In the genomic region with DNA sequence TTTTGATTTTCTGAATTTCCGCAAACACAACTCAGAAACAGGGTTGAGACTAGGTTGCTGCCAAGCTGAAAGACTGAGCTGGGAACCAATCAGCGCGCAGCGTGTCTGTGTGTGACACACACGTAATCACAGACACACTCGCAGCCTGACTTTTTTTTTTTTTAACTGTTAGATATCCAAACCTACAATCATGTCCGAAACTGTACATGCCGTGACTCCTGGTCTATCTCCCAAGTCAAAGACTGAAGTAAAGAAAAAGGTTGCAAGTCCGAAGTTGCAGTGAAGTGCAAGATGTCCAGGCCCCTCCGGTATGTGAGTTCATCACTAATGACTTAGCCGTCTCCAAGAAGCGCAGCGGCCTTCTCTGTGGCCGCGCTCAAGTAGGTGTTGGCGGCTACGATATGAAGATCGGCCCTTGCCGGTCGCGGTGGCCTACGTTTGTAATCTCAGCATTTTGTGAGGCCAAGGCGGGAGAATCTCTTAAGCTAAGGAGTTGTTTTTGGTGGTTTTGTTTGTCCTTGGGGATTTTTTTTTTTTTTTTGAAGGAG, we compare ENCODE assay signal across 8 cellular contexts.
DNase-seq lines count a peak whose midpoint lies in the region; ATAC-seq, FAIRE-seq and TF ChIP-seq lines count a peak whose summit lies in the region.

No MANE protein-coding gene starts in this region.

- peak overlapping the region; percentile 99 for H3K27ac Mint-ChIP-seq in activated naive CD4-positive, alpha-beta T cell treated with anti-CD3 and anti-CD28 coated beads, Interleukin-2, amount 50 U/mL, for 72 hours

- H3K18ac ChIP-seq in neuronal stem cell (ENCODE audit: low read length) = peak overlapping the region; percentile 9

- no peak overlapping the region for H3K23ac ChIP-seq in neuronal stem cell (ENCODE audit: low read depth, low read length, poor library complexity)

- H3K4ac ChIP-seq in neuronal stem cell (ENCODE audit: low read length) = no peak overlapping the region

- WGBS in neuronal stem cell (ENCODE audit: extremely low coverage in 2 of 2, insufficient read length in 2 of 2, insufficient replicate concordance in 1 of 2), 2 donors = no CpG with 5 or more reads among the region's 23 CpGs
- 1 to 5% methylated on average over 14 to 23 of the region's 23 CpGs for WGBS in upper lobe of left lung, 2 donors

- no peak overlapping the region for H4K8ac ChIP-seq in neuronal stem cell (ENCODE audit: low read depth, low read length)

- peaks cover 10 to 29% of the 10 kb centered on the region in 2 donors for H3K36me3 Mint-ChIP-seq in activated naive CD4-positive, alpha-beta T cell treated with anti-CD3 and anti-CD28 coated beads, Interleukin-2, amount 50 U/mL, for 72 hours

- no peak for TF ChIP-seq EP300 in upper lobe of left lung (IDR thresholded peaks at IDR 0.05)

- no peak overlapping the region for H3K9ac ChIP-seq in neuronal stem cell (ENCODE audit: low read depth, low read length, poor library complexity)

- in situ Hi-C loops in SK-MEL-5 (cut with HindIII; ENCODE audit: low pct_unique_long_range_greater_than_20kb, low sequenced_read_pairs) = no loop called here

- no peak overlapping the region for H2BK5ac ChIP-seq in neuronal stem cell (ENCODE audit: low read length)

- H2BK15ac ChIP-seq in neuronal stem cell (ENCODE audit: low read length) = no peak overlapping the region

- TF ChIP-seq CTCF in upper lobe of left lung (IDR thresholded peaks at IDR 0.05) = no peak

- H4K91ac ChIP-seq in neuronal stem cell (ENCODE audit: low read depth, low read length, poor library complexity) = no peak overlapping the region

- peak overlapping the region; percentile 34 for H3K4me2 ChIP-seq in neuronal stem cell (ENCODE audit: insufficient read depth, low read length, poor library complexity, severe bottlenecking)

- H3K4me3 ChIP-seq in neuronal stem cell (ENCODE audit: low read length in 2 of 2) = peak overlapping the region; percentile 76 to 94
- peak overlapping the region; percentile 30 to 57 (median 54) for H3K4me3 ChIP-seq in upper lobe of left lung

- no peak overlapping the region for H2BK120ac ChIP-seq in neuronal stem cell (ENCODE audit: low read depth, low read length)

- peak; percentile 41 to 62 for ATAC-seq in activated naive CD4-positive, alpha-beta T cell treated with anti-CD3 and anti-CD28 coated beads, Interleukin-2, amount 50 U/mL, for 72 hours
- peak; percentile 76 to 85 for ATAC-seq in upper lobe of left lung (ENCODE audit: low FRiP score in 2 of 2)

- no peak overlapping the region for H3K14ac ChIP-seq in neuronal stem cell (ENCODE audit: low read length)

- H3K36me3 ChIP-seq in neuronal stem cell (replicated peaks in 1 of 2; ENCODE audit: control insufficient read depth in 2 of 2, insufficient read depth in 2 of 2, low read length in 2 of 2) (no peaks in the 10 kb centered on the region), upper lobe of left lung (no peaks in the 10 kb centered on the region)

- no peak for FAIRE-seq in HTR-8/SVneo (lab: Jason Lieb, UNC)

- peak overlapping the region; percentile 68 for H3K27ac ChIP-seq in neuronal stem cell (replicated peaks; ENCODE audit: low read length)
- peak overlapping the region; percentile 78 to 96 (median 88) for H3K27ac ChIP-seq in upper lobe of left lung

- no peak overlapping the region for H2AK5ac ChIP-seq in neuronal stem cell (ENCODE audit: low read depth, low read length)

- peaks cover 2 to 16% of the 10 kb centered on the region in 2 donors for H3K4me1 ChIP-seq in neuronal stem cell (ENCODE audit: control insufficient read depth in 2 of 2, insufficient read depth in 1 of 2, low read depth in 1 of 2, low read length in 2 of 2)
- peaks cover 6 to 33% (median 21%) of the 10 kb centered on the region in 4 donors for H3K4me1 ChIP-seq in upper lobe of left lung

- H3K9me3 ChIP-seq in neuronal stem cell (replicated peaks in 1 of 2; ENCODE audit: control insufficient read depth in 2 of 2, insufficient read depth in 1 of 2, low read depth in 1 of 2, low read length in 2 of 2) = no peaks in the 10 kb centered on the region
- peaks cover 0 to 4% (median 0%) of the 10 kb centered on the region in 4 donors for H3K9me3 ChIP-seq in upper lobe of left lung

- no peak overlapping the region for H2BK12ac ChIP-seq in neuronal stem cell (ENCODE audit: low read length)

- H2AFZ ChIP-seq in neuronal stem cell (ENCODE audit: low read length) = peak overlapping the region; percentile 27

- H3K27me3 ChIP-seq in neuronal stem cell (ENCODE audit: control insufficient read depth in 3 of 3, insufficient read depth in 3 of 3, low read depth in 1 of 3, low read length in 3 of 3) (no peaks in the 10 kb centered on the region), upper lobe of left lung (no peaks in the 10 kb centered on the region)

- no peaks in the 10 kb centered on the region for H3K79me1 ChIP-seq in neuronal stem cell (ENCODE audit: low read depth, low read length)

- no peaks in the 10 kb centered on the region for H3K9me3 Mint-ChIP-seq in activated naive CD4-positive, alpha-beta T cell treated with anti-CD3 and anti-CD28 coated beads, Interleukin-2, amount 50 U/mL, for 72 hours

- peak in 2 of 4 donors; percentile 19 to 70 for TF ChIP-seq POLR2A in upper lobe of left lung (IDR thresholded peaks at IDR 0.05)

- DNase-seq in NCI-H1417 (lab: John Stamatoyannopoulos, UW) = peak; percentile 16 to 85 (median 48)
- DNase-seq in NCI-H1417 treated with DMSO at 0.1 percent for 48 hours (lab: John Stamatoyannopoulos, UW) = no peak
- peak; percentile 76 for DNase-seq in HTR-8/SVneo (ENCODE audit: insufficient read length, low spot score)
- DNase-seq in SK-MEL-5 (ENCODE audit: low read depth, low spot score) = peak; percentile 97
- peak; percentile 69 to 84 for DNase-seq in activated naive CD4-positive, alpha-beta T cell treated with anti-CD3 and anti-CD28 coated beads, Interleukin-2, amount 50 U/mL, for 72 hours (ENCODE audit: low spot score in 2 of 2)
- peak; percentile 83 for DNase-seq in germinal center (ENCODE audit: low spot score)
- DNase-seq in neuronal stem cell (ENCODE audit: low spot score) = peak; percentile 44
- DNase-seq in upper lobe of left lung = peak in 1 of 2 donors; percentile 97
